Comparison of ENCODE assay signal across 18 cellular contexts in the genomic region with DNA sequence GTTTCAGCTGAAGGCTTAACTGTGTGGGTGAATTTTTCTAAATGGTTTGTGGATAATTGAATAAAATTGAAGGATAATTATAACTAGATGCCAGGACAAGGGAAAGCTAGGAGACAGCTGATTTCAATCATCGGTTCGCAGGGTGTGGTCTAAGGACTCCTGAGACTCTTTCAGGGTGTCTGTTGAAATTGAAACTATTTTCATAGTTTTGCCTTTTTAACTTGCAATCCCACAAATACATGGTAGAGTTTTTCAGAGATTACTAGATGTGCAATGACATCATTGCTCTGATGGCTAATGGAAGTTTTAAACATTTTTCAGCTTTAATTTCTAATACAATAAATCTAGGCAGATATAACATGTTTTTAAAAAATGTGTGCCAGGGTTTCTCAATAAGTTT. TPM values are rescaled to one million over a fixed set of nuclear protein-coding genes. Genes with fewer than 3 reads are reported as not detected.
DNase-seq lines count a peak whose midpoint lies in the region; ATAC-seq, FAIRE-seq and TF ChIP-seq lines count a peak whose summit lies in the region.
"Had no signal": no experiment of that assay in that cellular context is flagged by ENCODE, and none has a peak within 500 bp of the region (broad histone marks: within the 10 kb centered on the region; RNA-seq: fewer than 3 reads in every experiment).

No MANE protein-coding gene starts in this region.

- 71 to 77% (median 73%) methylated on average over 2 of the region's 2 CpGs for WGBS in small intestine, 3 donors

- FAIRE-seq in small intestine (lab: Jason Lieb, UNC) = no peak

- peak; percentile 34 for DNase-seq in AG20443 (ENCODE audit: low spot score)
- DNase-seq in chondrocyte (ENCODE audit: low spot score) = no peak
- DNase-seq in activated CD4-positive, alpha-beta T cell treated with anti-CD3 and anti-CD28 coated beads for 4 hours = no peak
- DNase-seq in NCI-H128 (lab: John Stamatoyannopoulos, UW; ENCODE audit: unreplicated experiment) = no peak
- no peak for DNase-seq in small intestine
- DNase-seq in T-helper 17 cell = no peak
- DNase-seq: activated CD4-positive, CD25-positive, alpha-beta regulatory T cell; central memory CD4-positive, alpha-beta T cell; left colon; naive B cell; stimulated activated CD4-positive, alpha-beta T cell treated with anti-CD3 and anti-CD28 coated beads, Interleukin-2, amount 100 ng/mL, for 24 hours; stimulated activated CD8-positive, alpha-beta memory T cell treated with anti-CD3 and anti-CD28 coated beads, Interleukin-4, amount 100 ng/mL, for 48 hours had no signal

- H3K4me3 Mint-ChIP-seq in chondrocyte (ENCODE audit: unreplicated experiment) (no peak overlapping the region), T-helper 17 cell (no peak overlapping the region)
- H3K4me3 Mint-ChIP-seq: activated naive CD4-positive, alpha-beta T cell treated with anti-CD3 and anti-CD28 coated beads, Interleukin-2, amount 50 U/mL, for 24 hours; naive B cell had no signal

- no peak overlapping the region for H3K27ac ChIP-seq in small intestine (ENCODE audit: low read depth in 1 of 2, low read length in 1 of 2)
- H3K27ac ChIP-seq: SK-N-MC, tibial nerve had no signal

- H3K27ac Mint-ChIP-seq in chondrocyte (ENCODE audit: unreplicated experiment) (peak overlapping the region; percentile 52), T-helper 17 cell (no peak overlapping the region)
- H3K27ac Mint-ChIP-seq: activated naive CD4-positive, alpha-beta T cell treated with anti-CD3 and anti-CD28 coated beads, Interleukin-2, amount 50 U/mL, for 24 hours; naive B cell had no signal

- no peak for TF ChIP-seq CTCF in chondrocyte (IDR thresholded peaks at IDR 0.05)

- peak; percentile 50 for ATAC-seq in GM19467 (IDR thresholded peaks at IDR 0.05; ENCODE audit: unreplicated experiment)
- ATAC-seq in HG03097 (IDR thresholded peaks at IDR 0.05; ENCODE audit: low FRiP score, unreplicated experiment) = peak; percentile 50
- no peak for ATAC-seq in T-helper 17 cell
- ATAC-seq: HCT116, left colon had no signal

- peaks cover 21% of the 10 kb centered on the region for H3K36me3 Mint-ChIP-seq in chondrocyte (ENCODE audit: low read depth)
- peaks cover 10% of the 10 kb centered on the region for H3K36me3 Mint-ChIP-seq in T-helper 17 cell (ENCODE audit: low read depth)

- H3K4me1 Mint-ChIP-seq in chondrocyte (ENCODE audit: low read depth) = peaks cover 19% of the 10 kb centered on the region
- H3K4me1 Mint-ChIP-seq in T-helper 17 cell = peaks cover 25% of the 10 kb centered on the region

- H3K4me3 ChIP-seq in small intestine (ENCODE audit: low read depth in 1 of 2, low read length in 2 of 2) = no peak overlapping the region
- H3K4me3 ChIP-seq: SK-N-MC, tibial nerve had no signal

- no peaks in the 10 kb centered on the region for H3K4me1 ChIP-seq in small intestine (ENCODE audit: control insufficient read depth in 2 of 2, insufficient read depth in 1 of 2, low read depth in 1 of 2, low read length in 1 of 2)

- H3K36me3 ChIP-seq in small intestine (ENCODE audit: control insufficient read depth in 2 of 2, insufficient read depth in 2 of 2, low read length in 2 of 2) = peaks cover 0 to 3% of the 10 kb centered on the region in 2 donors

- H3K27me3 Mint-ChIP-seq in chondrocyte (ENCODE audit: low read depth) = no peaks in the 10 kb centered on the region
- H3K27me3 Mint-ChIP-seq in T-helper 17 cell = no peaks in the 10 kb centered on the region
- H3K27me3 Mint-ChIP-seq: activated naive CD4-positive, alpha-beta T cell treated with anti-CD3 and anti-CD28 coated beads, Interleukin-2, amount 50 U/mL, for 24 hours; naive B cell had no signal

- no peaks in the 10 kb centered on the region for H3K9me3 Mint-ChIP-seq in chondrocyte (ENCODE audit: low read depth)
- H3K9me3 Mint-ChIP-seq: activated naive CD4-positive, alpha-beta T cell treated with anti-CD3 and anti-CD28 coated beads, Interleukin-2, amount 50 U/mL, for 24 hours; naive B cell had no signal

- H3K9me3 ChIP-seq in small intestine (ENCODE audit: control insufficient read depth, low read depth) (no peaks in the 10 kb centered on the region), T-helper 17 cell (ENCODE audit: control insufficient read depth, low read length, poor library complexity, severe bottlenecking) (no peaks in the 10 kb centered on the region)
- H3K9me3 ChIP-seq: tibial nerve had no signal

- H3K27me3 ChIP-seq in small intestine (ENCODE audit: control insufficient read depth in 2 of 2, insufficient read depth in 2 of 2, low read length in 2 of 2) = no peaks in the 10 kb centered on the region
- H3K27me3 ChIP-seq: tibial nerve had no signal

RNA-seq across cellular contexts. Expression of gene TRUB1, which starts 18.5 kb away (rescaled TPM):
- total RNA-seq in chondrocyte = 18.7 to 23.7 TPM (median 20.2 TPM) in 3 replicates
- polyA plus RNA-seq in small intestine = 10 to 100 TPM in 1 of 3 donors, 1 to 10 TPM in 2; 3.0 to 11.5 (median 7.6) TPM
- 10 to 100 TPM in 1 of 2 donors, 1 to 10 TPM in 1; 7.5 to 10.5 TPM for total RNA-seq in T-helper 17 cell
